1 cellular context compared by ENCODE assay signal in the genomic region with DNA sequence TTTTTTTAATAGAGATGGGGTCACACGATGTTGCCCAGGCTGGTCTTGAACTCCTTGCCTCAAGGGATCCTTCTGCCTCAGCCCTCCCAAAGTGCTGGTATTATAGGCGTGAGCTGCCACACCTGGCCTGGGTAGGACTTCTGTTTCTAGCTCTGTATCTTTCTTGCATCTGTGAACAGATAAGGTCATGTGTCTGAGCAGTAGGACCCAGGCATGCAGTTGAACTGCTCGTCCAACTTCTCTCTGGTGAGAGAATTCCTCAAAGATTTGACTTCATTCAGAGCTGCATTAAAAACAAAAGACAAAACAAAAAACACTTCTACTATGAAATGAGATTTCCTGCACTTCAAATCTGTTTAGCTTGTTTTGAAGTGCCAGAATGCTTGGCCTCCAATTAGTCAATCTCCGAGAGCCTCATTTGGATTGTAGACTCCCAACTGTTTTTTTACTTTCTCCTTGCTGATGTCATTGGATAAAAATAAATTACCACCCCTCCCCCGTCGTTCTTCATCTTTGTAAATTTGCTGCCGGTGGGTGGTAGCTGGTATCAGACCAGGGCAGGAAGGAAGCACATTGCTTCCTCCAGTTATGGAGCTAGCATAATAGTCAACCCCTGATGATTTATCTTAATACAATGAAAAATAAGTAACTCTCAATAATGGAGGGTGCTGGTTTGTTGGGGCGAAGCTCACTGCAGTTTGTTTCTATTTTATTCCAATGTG.
TF ChIP-seq lines count a peak whose summit lies in the region.

No MANE protein-coding gene starts in this region.

TF ChIP-seq in K562, 482 proteins besides CTCF, POLR2A, EP300 and RAD21 (continued from another document):
- TF ChIP-seq, protein P1, sequence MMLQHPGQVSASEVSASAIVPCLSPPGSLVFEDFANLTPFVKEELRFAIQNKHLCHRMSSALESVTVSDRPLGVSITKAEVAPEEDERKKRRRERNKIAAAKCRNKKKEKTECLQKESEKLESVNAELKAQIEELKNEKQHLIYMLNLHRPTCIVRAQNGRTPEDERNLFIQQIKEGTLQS (IDR thresholded peaks at IDR 0.05), result peak; percentile 32; the same call in 1 of the 2 replicates
- TF ChIP-seq, protein P1 (CRISPR knock-in tag; conservative IDR thresholded peaks at IDR 0.05), result no peak
- no peak for TF ChIP-seq STAG1 (CRISPR knock-in tag; IDR thresholded peaks at IDR 0.05; ENCODE audit: borderline replicate concordance)
- TF ChIP-seq EHMT2 (IDR thresholded peaks at IDR 0.05), result no peak
- no peak for TF ChIP-seq XRCC5 (IDR thresholded peaks at IDR 0.05; ENCODE audit: low read depth, low read length)
- TF ChIP-seq, protein P2, sequence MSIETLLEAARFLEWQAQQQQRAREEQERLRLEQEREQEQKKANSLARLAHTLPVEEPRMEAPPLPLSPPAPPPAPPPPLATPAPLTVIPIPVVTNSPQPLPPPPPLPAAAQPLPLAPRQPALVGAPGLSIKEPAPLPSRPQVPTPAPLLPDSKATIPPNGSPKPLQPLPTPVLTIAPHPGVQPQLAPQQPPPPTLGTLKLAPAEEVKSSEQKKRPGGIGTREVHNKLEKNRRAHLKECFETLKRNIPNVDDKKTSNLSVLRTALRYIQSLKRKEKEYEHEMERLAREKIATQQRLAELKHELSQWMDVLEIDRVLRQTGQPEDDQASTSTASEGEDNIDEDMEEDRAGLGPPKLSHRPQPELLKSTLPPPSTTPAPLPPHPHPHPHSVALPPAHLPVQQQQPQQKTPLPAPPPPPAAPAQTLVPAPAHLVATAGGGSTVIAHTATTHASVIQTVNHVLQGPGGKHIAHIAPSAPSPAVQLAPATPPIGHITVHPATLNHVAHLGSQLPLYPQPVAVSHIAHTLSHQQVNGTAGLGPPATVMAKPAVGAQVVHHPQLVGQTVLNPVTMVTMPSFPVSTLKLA (conservative IDR thresholded peaks at IDR 0.05), result no peak
- TF ChIP-seq, protein P3, sequence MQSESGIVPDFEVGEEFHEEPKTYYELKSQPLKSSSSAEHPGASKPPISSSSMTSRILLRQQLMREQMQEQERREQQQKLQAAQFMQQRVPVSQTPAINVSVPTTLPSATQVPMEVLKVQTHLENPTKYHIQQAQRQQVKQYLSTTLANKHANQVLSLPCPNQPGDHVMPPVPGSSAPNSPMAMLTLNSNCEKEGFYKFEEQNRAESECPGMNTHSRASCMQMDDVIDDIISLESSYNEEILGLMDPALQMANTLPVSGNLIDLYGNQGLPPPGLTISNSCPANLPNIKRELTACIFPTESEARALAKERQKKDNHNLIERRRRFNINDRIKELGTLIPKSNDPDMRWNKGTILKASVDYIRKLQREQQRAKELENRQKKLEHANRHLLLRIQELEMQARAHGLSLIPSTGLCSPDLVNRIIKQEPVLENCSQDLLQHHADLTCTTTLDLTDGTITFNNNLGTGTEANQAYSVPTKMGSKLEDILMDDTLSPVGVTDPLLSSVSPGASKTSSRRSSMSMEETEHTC (IDR thresholded peaks at IDR 0.05), result no peak
- TF ChIP-seq MTF1 (CRISPR knock-in tag; IDR thresholded peaks at IDR 0.05; ENCODE audit: borderline replicate concordance), result no peak
- TF ChIP-seq NEUROD1 (IDR thresholded peaks at IDR 0.05; ENCODE audit: borderline replicate concordance, low read depth, low read length, partially characterized antibody), result no peak
- TF ChIP-seq MEF2A (IDR thresholded peaks at IDR 0.05; ENCODE audit: control insufficient read depth, low read depth, low read length), result peak; percentile 78
- TF ChIP-seq, protein P4, sequence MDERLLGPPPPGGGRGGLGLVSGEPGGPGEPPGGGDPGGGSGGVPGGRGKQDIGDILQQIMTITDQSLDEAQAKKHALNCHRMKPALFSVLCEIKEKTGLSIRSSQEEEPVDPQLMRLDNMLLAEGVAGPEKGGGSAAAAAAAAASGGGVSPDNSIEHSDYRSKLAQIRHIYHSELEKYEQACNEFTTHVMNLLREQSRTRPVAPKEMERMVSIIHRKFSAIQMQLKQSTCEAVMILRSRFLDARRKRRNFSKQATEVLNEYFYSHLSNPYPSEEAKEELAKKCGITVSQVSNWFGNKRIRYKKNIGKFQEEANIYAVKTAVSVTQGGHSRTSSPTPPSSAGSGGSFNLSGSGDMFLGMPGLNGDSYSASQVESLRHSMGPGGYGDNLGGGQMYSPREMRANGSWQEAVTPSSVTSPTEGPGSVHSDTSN (CRISPR knock-in tag; IDR thresholded peaks at IDR 0.05; ENCODE audit: low read depth), result no peak
- TF ChIP-seq, protein P4 (tag; conservative IDR thresholded peaks at IDR 0.05; ENCODE audit: low read depth), result no peak
- TF ChIP-seq, protein P5, sequence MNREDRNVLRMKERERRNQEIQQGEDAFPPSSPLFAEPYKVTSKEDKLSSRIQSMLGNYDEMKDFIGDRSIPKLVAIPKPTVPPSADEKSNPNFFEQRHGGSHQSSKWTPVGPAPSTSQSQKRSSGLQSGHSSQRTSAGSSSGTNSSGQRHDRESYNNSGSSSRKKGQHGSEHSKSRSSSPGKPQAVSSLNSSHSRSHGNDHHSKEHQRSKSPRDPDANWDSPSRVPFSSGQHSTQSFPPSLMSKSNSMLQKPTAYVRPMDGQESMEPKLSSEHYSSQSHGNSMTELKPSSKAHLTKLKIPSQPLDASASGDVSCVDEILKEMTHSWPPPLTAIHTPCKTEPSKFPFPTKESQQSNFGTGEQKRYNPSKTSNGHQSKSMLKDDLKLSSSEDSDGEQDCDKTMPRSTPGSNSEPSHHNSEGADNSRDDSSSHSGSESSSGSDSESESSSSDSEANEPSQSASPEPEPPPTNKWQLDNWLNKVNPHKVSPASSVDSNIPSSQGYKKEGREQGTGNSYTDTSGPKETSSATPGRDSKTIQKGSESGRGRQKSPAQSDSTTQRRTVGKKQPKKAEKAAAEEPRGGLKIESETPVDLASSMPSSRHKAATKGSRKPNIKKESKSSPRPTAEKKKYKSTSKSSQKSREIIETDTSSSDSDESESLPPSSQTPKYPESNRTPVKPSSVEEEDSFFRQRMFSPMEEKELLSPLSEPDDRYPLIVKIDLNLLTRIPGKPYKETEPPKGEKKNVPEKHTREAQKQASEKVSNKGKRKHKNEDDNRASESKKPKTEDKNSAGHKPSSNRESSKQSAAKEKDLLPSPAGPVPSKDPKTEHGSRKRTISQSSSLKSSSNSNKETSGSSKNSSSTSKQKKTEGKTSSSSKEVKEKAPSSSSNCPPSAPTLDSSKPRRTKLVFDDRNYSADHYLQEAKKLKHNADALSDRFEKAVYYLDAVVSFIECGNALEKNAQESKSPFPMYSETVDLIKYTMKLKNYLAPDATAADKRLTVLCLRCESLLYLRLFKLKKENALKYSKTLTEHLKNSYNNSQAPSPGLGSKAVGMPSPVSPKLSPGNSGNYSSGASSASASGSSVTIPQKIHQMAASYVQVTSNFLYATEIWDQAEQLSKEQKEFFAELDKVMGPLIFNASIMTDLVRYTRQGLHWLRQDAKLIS (CRISPR knock-in tag; IDR thresholded peaks at IDR 0.05), result no peak
- TF ChIP-seq ZKSCAN8 (CRISPR knock-in tag; IDR thresholded peaks at IDR 0.05), result no peak
- peak; percentile 58; the same call in 1 of the 2 replicates for TF ChIP-seq MEF2D (tag; conservative IDR thresholded peaks at IDR 0.05; ENCODE audit: low read depth)
- no peak for TF ChIP-seq ZNF24 (IDR thresholded peaks at IDR 0.05)
- TF ChIP-seq EWSR1 (IDR thresholded peaks at IDR 0.05; ENCODE audit: borderline replicate concordance, low read depth, partially characterized antibody), result no peak
